In the genomic region with DNA sequence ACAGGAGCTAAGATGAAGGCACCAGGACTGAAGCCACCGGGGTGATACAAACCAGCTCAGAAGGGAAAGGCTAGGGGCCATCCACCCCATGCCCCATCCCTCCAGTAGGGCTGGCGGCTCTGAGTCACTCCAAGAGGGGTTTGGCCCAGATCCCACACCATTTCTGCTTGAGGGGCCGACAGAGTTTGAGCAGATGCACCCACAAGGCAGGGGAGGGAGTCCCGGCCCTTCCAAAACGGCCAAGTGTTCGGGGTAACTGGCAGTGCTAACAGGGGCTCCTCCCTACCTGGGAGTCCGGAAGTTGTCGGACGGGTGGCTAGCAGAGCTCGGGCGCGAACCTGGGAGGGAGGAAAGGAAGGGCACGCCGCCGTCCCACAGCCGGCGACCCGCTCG, we compare ENCODE assay signal across 1 cellular context.
TF ChIP-seq lines count a peak whose summit lies in the region.

No MANE protein-coding gene starts in this region.

TF ChIP-seq in GM23338, 12 proteins besides CTCF, POLR2A, EP300 and RAD21 (continued from another document):
- TF ChIP-seq, protein P1, sequence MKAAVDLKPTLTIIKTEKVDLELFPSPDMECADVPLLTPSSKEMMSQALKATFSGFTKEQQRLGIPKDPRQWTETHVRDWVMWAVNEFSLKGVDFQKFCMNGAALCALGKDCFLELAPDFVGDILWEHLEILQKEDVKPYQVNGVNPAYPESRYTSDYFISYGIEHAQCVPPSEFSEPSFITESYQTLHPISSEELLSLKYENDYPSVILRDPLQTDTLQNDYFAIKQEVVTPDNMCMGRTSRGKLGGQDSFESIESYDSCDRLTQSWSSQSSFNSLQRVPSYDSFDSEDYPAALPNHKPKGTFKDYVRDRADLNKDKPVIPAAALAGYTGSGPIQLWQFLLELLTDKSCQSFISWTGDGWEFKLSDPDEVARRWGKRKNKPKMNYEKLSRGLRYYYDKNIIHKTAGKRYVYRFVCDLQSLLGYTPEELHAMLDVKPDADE (IDR thresholded peaks at IDR 0.05) = no peak
- TF ChIP-seq EZH2phosphoT487 (IDR thresholded peaks at IDR 0.05; ENCODE audit: unreplicated experiment) (no peak), REST (IDR thresholded peaks at IDR 0.05; ENCODE audit: unreplicated experiment) (no peak)
